8 cellular contexts compared by ENCODE assay signal in genomic region chr4:169810325-169811323, GRCh38. TPM values are rescaled to one million over a fixed set of nuclear protein-coding genes. Genes with fewer than 3 reads are reported as not detected.
DNase-seq lines count a peak whose midpoint lies in the region; ATAC-seq, FAIRE-seq and TF ChIP-seq lines count a peak whose summit lies in the region.

No MANE protein-coding gene starts in this region.

- no peaks in the 10 kb centered on the region for H3K4me1 ChIP-seq in K562 (replicated peaks in 1 of 2; ENCODE audit: control insufficient read depth in 2 of 2, insufficient read depth in 2 of 2, low read length in 2 of 2)
- H3K4me1 ChIP-seq in stomach = peaks cover 0 to 4% (median 0%) of the 10 kb centered on the region in 4 donors

- DNase-seq in AG10803 (ENCODE audit: low read depth) (peak; percentile 83), GM12865 (ENCODE audit: low read depth) (peak; percentile 73), NCI-H510A treated with DMSO at 0.1 percent for 48 hours (lab: John Stamatoyannopoulos, UW) (peak; percentile 48), K562 (ENCODE audit: extremely low read depth in 1 of 4, low spot score in 3 of 4) (peak; percentile 63 to 73 (median 68)), inferior parietal cortex (ENCODE audit: extremely low spot score) (peak; percentile 96), stomach (no peak), posterior vena cava (ENCODE audit: low spot score) (no peak)

- WGBS in K562 (ENCODE audit: insufficient coverage, low coverage, missing lambda C conversion rate) = 2% methylated on average over 6 of the region's 6 CpGs
- WGBS in stomach, 5 donors = 21 to 29% (median 26%) methylated on average over 6 of the region's 6 CpGs

- H3K79me2 ChIP-seq in K562 (ENCODE audit: control insufficient read depth, insufficient read depth, low read length) = no peaks in the 10 kb centered on the region

- H3K27ac ChIP-seq in K562 (ENCODE audit: extremely low read depth, low read depth, low read length) (no peak overlapping the region), stomach (no peak overlapping the region)

- H3K9me3 ChIP-seq in K562 (replicated peaks; ENCODE audit: control insufficient read depth, insufficient read depth, low read depth, low read length) = no peaks in the 10 kb centered on the region
- H3K9me3 ChIP-seq in stomach = peaks cover 0 to 2% (median 1%) of the 10 kb centered on the region in 4 donors

- 0 out of 2 replicates have a peak overlapping the region, but pooled peaks have one; percentile 46 for H2AFZ ChIP-seq in K562 (ENCODE audit: low read depth, low read length)

- TF ChIP-seq POLR2A in K562 (conservative IDR thresholded peaks at IDR 0.05) = no peak
- TF ChIP-seq POLR2A in stomach (IDR thresholded peaks at IDR 0.05) = no peak

- POLR2A ChIA-PET in K562 (lab: Yijun Ruan, JAX) = interaction anchor here (0.7 to 1.0 kb wide), 3 partner anchors 13 to 32 kb away, joined by 3 to 4 read pairs (median 3); no protein-coding TSS in a partner anchor

- H4K20me1 ChIP-seq in K562 (replicated peaks; ENCODE audit: control insufficient read depth, insufficient read depth, low read length) = no peaks in the 10 kb centered on the region

- FAIRE-seq in K562 (lab: Jason Lieb, UNC) = peak; percentile 91

- H3K4me3 ChIP-seq in AG10803 (ENCODE audit: low read length) = no peak overlapping the region
- no peak overlapping the region for H3K4me3 ChIP-seq in GM12865 (ENCODE audit: low read depth, low read length)
- no peak overlapping the region for H3K4me3 ChIP-seq in K562
- no peak overlapping the region for H3K4me3 ChIP-seq in stomach

- ATAC-seq in HG03442 (IDR thresholded peaks at IDR 0.05; ENCODE audit: unreplicated experiment) = peak; percentile 61
- ATAC-seq in K562 = peak; percentile 90

- BruUV-seq in K562 (replicated peaks; lab: Mats Ljungman, UMichigan) = no TSS peak

- no peak overlapping the region for H3K9ac ChIP-seq in K562 (ENCODE audit: insufficient read depth in 1 of 2, low read depth in 2 of 2, low read length in 2 of 2)

- TF ChIP-seq CTCF in AG10803 (conservative IDR thresholded peaks at IDR 0.05; ENCODE audit: low read length) (peak; percentile 94), GM12865 (IDR thresholded peaks at IDR 0.05; ENCODE audit: insufficient read depth, low read depth, low read length, missing control alignments) (peak; percentile 72), K562 (IDR thresholded peaks at IDR 0.05 in 2 of 3, conservative IDR thresholded peaks at IDR 0.05 in 1 of 3; ENCODE audit: insufficient read depth in 2 of 3, low read depth in 1 of 3, low read length in 3 of 3) (peak; percentile 64 to 86 (median 74); a peak in 5 of 6 replicates), stomach (IDR thresholded peaks at IDR 0.05) (peak in 5 of 7 experiments; percentile 59 to 83 (median 75))

- TF ChIP-seq EP300 in K562 (IDR thresholded peaks at IDR 0.05; ENCODE audit: low read length) (no peak), stomach (IDR thresholded peaks at IDR 0.05) (no peak)

- in situ Hi-C loops in K562 (cut with MboI) = no loop called here

- no peaks in the 10 kb centered on the region for H3K36me3 ChIP-seq in K562 (ENCODE audit: control insufficient read depth, insufficient read depth, low read length)
- H3K36me3 ChIP-seq in stomach = no peaks in the 10 kb centered on the region

- H3K4me2 ChIP-seq in K562 (ENCODE audit: insufficient read depth, low read length) = no peak overlapping the region; the same call in 1 of the 2 replicates

- intact Hi-C loops in K562 (cut with micrococcal nuclease) = loop anchor here (1.0 to 5.0 kb wide), 2 partner anchors 217 to 237 kb away; partner anchors contain the start of gene MFAP3L
- intact Hi-C loops in stomach (cut with DNase I; ENCODE audit: low total_unique reads) = no loop called here
- intact Hi-C loops in posterior vena cava (cut with DNase I) = no loop called here

- H3K27me3 ChIP-seq in K562 (ENCODE audit: control insufficient read depth in 2 of 2, insufficient read depth in 2 of 2, low read length in 2 of 2) (peaks cover 0 to 4% of the 10 kb centered on the region in 2 experiments; a peak in 1 of 5 replicates), stomach (peaks cover 0 to 3% (median 0%) of the 10 kb centered on the region in 3 donors)

- CTCF ChIA-PET in K562 (lab: Yijun Ruan, JAX; ENCODE audit: low intra/inter-chr PET ratio) = interaction anchor here (0.7 to 2.0 kb wide), 3 partner anchors 237 to 280 kb away, joined by 3 to 12 read pairs (median 3); no protein-coding TSS in a partner anchor

- peak; percentile 80 for TF ChIP-seq RAD21 in K562 (CRISPR knock-in tag; conservative IDR thresholded peaks at IDR 0.05 in 1 of 2, IDR thresholded peaks at IDR 0.05 in 1 of 2)

- H3K9me1 ChIP-seq in K562 (ENCODE audit: control insufficient read depth, insufficient read depth, low read length) = no peaks in the 10 kb centered on the region

TF ChIP-seq in K562, 482 proteins besides CTCF, POLR2A, EP300 and RAD21 (continues in another document):
- no peak for TF ChIP-seq TAF9B (IDR thresholded peaks at IDR 0.05; ENCODE audit: partially characterized antibody)
- TF ChIP-seq RCOR1 (IDR thresholded peaks at IDR 0.05; ENCODE audit: borderline replicate concordance in 1 of 2, low read depth in 2 of 2, low read length in 2 of 2) = no peak
- TF ChIP-seq NKRF (IDR thresholded peaks at IDR 0.05; ENCODE audit: borderline replicate concordance) = 0 out of 2 replicates have a peak, but pooled peaks have one; percentile 33
- no peak for TF ChIP-seq CC2D1A (IDR thresholded peaks at IDR 0.05)
- TF ChIP-seq U2AF1 (optimal IDR thresholded peaks at IDR 0.05; ENCODE audit: low read depth, low read length) = no peak
- TF ChIP-seq ZBTB26 (CRISPR knock-in tag; IDR thresholded peaks at IDR 0.05) = no peak
- TF ChIP-seq RBFOX2 (IDR thresholded peaks at IDR 0.05; ENCODE audit: low read depth, low read length) = no peak
- no peak for TF ChIP-seq ZFX (CRISPR knock-in tag; IDR thresholded peaks at IDR 0.05)
- TF ChIP-seq NCOA1 (IDR thresholded peaks at IDR 0.05; ENCODE audit: low read depth) = no peak
- 0 out of 4 replicates have a peak, but pooled peaks of 1 of the 2 experiments have one; percentile 18 for TF ChIP-seq MNT (conservative IDR thresholded peaks at IDR 0.05)

RNA-seq across cellular contexts. Expression of gene HPF1, which starts 52.9 kb away (rescaled TPM):
- 4.9 and 15.6 TPM in 2 replicates for total RNA-seq in K562 (2011; cell fraction: chromatin; rRNA removed; ENCODE audit: low replicate concordance)
- 1.1 and 3.2 TPM in 2 replicates for total RNA-seq in K562 (2011; cell fraction: nucleolus; rRNA removed)
- 5.1 and 8.9 TPM in 2 replicates for total RNA-seq in K562 (2011; cell fraction: nucleoplasm; rRNA removed)
- total RNA-seq in K562 (2014; rRNA removed) (21.2 and 21.7 TPM in 2 replicates), K562 (2014; rRNA removed; fragmentation: Illumina TruSeq; extraction: Trizol) (41.7 and 46.6 TPM in 2 replicates), K562 (2015; rRNA removed; fragmentation: Illumina TruSeq; extraction: Trizol) (40.3 and 44.3 TPM in 2 replicates), K562 (2021) (31.1 and 31.6 TPM in 2 replicates), stomach (10 to 100 TPM in 1 of 5 donors, 1 to 10 TPM in 2, under 1 TPM in 1, not detected in 1; 0.58 to 20.4 (median 3.5) TPM), posterior vena cava (10 to 100 TPM; 22.3 to 23.0 TPM)
- polyA plus RNA-seq in K562 (2011; rRNA removed) (24.2 and 31.5 TPM in 2 replicates), K562 (2014; fragmentation: Illumina TruSeq; extraction: Trizol) (49.9 and 89.4 TPM in 2 replicates), K562 (2014; fragmentation: Nextera tagmentation; extraction: Ambion mirVana) (10 to 100 TPM; 33.5 to 35.2 TPM), K562 (2014; rRNA removed) (36.8 and 37.2 TPM in 2 replicates), stomach (10 to 100 TPM; 22.5 to 27.1 (median 22.8) TPM)
- polyA plus RNA-seq in K562 (2011; cell fraction: cytosol; rRNA removed) = 4.9 and 11.9 TPM in 2 replicates
- 2.8 and 4.7 TPM in 2 replicates for polyA plus RNA-seq in K562 (2011; cell fraction: nucleus; rRNA removed)
- 36.7 and 37.8 TPM in 2 replicates for polyA plus RNA-seq in K562 (2012)
- 12.4 and 16.5 TPM in 2 replicates for polyA minus RNA-seq in K562 (2011; rRNA and poly(A)+ RNA removed)
- 6.3 and 6.4 TPM in 2 replicates for polyA minus RNA-seq in K562 (2011; cell fraction: cytosol; rRNA and poly(A)+ RNA removed)
- 2.7 and 7.0 TPM in 2 replicates for polyA minus RNA-seq in K562 (2011; cell fraction: nucleus; rRNA and poly(A)+ RNA removed)

Comparison
In these comparisons a context has a peak if more than half of its experiments do, and no peak if none do; other contexts are left out.
1. DNase-seq: peak in AG10803 (single experiment), GM12865 (single experiment), NCI-H510A treated with DMSO at 0.1 percent for 48 hours (single experiment), K562 (4 of 4) and inferior parietal cortex (single experiment); none in stomach (single experiment) and posterior vena cava (single experiment).
2. Peak in every context shown above with its lines, with median percentiles within 50 percentile points of each other: CTCF ChIP-seq.